Comparison of ENCODE assay signal across 8 cellular contexts in the genomic region with DNA sequence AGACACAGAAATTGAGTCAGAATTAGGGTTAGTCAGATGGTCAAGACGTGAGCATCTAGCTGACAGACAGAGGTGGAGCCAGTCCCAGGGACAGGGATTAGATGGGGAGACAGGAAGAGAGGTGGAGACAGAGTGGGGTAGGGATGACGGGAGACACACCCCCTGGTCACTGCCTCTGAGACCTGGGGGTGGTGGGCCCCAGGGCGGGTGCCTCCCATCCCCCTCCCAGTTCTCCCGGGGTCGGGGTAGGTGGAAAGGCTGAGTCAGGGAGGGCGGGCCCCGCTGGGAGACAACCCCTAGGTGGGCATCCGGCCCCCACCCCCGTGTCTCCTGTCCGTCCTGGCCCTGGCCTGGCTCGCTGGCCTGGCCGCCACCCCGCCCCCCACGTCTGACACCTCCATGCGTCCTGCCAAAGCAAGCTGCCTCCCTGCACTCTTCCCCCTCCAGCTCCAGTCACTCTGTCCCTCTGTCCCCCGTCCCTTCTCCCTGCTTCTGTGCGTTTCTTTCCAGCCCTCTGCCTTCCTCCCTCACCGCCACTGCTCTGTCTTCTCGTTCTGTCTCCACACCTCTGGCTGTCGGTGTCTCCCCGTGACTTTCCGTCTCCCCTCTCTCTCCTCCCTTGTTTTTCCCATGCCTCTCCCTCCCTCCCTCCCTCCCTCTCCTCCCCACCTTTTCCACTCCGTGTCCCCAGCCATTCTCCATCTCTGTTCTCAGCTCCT. TPM values are rescaled to one million over a fixed set of nuclear protein-coding genes. Genes with fewer than 3 reads are reported as not detected.
DNase-seq lines count a peak whose midpoint lies in the region; ATAC-seq and TF ChIP-seq lines count a peak whose summit lies in the region.

No MANE protein-coding gene starts in this region.

- no peak for TF ChIP-seq CTCF in cardiac muscle cell (IDR thresholded peaks at IDR 0.05; ENCODE audit: low read depth, low read length)

- H3K9me3 ChIP-seq in cardiac muscle cell (ENCODE audit: low read depth) = no peaks in the 10 kb centered on the region

- peaks cover 52% of the 10 kb centered on the region for H3K36me3 Mint-ChIP-seq in activated naive CD4-positive, alpha-beta T cell treated with anti-CD3 and anti-CD28 coated beads, Interleukin-2, amount 10 ng/mL, durations not matched to agents 7 days and 5 days
- H3K36me3 Mint-ChIP-seq in activated CD8-positive, alpha-beta T cell treated with anti-CD3 and anti-CD28 coated beads, Interleukin-2, amount 10 ng/mL, durations not matched to agents 7 days and 5 days (ENCODE audit: low read depth) = peaks cover 68% of the 10 kb centered on the region

- peak overlapping the region; percentile 84 for H3K27ac ChIP-seq in cardiac muscle cell

- no peaks in the 10 kb centered on the region for H3K9me3 Mint-ChIP-seq in activated naive CD4-positive, alpha-beta T cell treated with anti-CD3 and anti-CD28 coated beads, Interleukin-2, amount 10 ng/mL, durations not matched to agents 7 days and 5 days
- no peaks in the 10 kb centered on the region for H3K9me3 Mint-ChIP-seq in activated CD8-positive, alpha-beta T cell treated with anti-CD3 and anti-CD28 coated beads, Interleukin-2, amount 10 ng/mL, durations not matched to agents 7 days and 5 days (ENCODE audit: insufficient read depth)

- H3K27me3 ChIP-seq in cardiac muscle cell = no peaks in the 10 kb centered on the region

- peak overlapping the region; percentile 73 for H3K27ac Mint-ChIP-seq in activated naive CD4-positive, alpha-beta T cell treated with anti-CD3 and anti-CD28 coated beads, Interleukin-2, amount 10 ng/mL, durations not matched to agents 7 days and 5 days
- H3K27ac Mint-ChIP-seq in activated CD8-positive, alpha-beta T cell treated with anti-CD3 and anti-CD28 coated beads, Interleukin-2, amount 10 ng/mL, durations not matched to agents 7 days and 5 days = peak overlapping the region; percentile 83

- H3K4me1 ChIP-seq in cardiac muscle cell (ENCODE audit: low read depth) = peaks cover 39% of the 10 kb centered on the region

- ATAC-seq in activated CD8-positive, alpha-beta T cell treated with anti-CD3 and anti-CD28 coated beads, Interleukin-2, amount 10 ng/mL, durations not matched to agents 7 days and 5 days = no peak
- no peak for ATAC-seq in HG02840 (IDR thresholded peaks at IDR 0.05; ENCODE audit: low FRiP score, unreplicated experiment)
- ATAC-seq in GM19397 (IDR thresholded peaks at IDR 0.05; ENCODE audit: unreplicated experiment) = no peak

- H3K4me1 Mint-ChIP-seq in activated naive CD4-positive, alpha-beta T cell treated with anti-CD3 and anti-CD28 coated beads, Interleukin-2, amount 10 ng/mL, durations not matched to agents 7 days and 5 days = peaks cover 51% of the 10 kb centered on the region
- H3K4me1 Mint-ChIP-seq in activated CD8-positive, alpha-beta T cell treated with anti-CD3 and anti-CD28 coated beads, Interleukin-2, amount 10 ng/mL, durations not matched to agents 7 days and 5 days (ENCODE audit: low read depth) = peaks cover 64% of the 10 kb centered on the region

- no peaks in the 10 kb centered on the region for H3K27me3 Mint-ChIP-seq in activated naive CD4-positive, alpha-beta T cell treated with anti-CD3 and anti-CD28 coated beads, Interleukin-2, amount 10 ng/mL, durations not matched to agents 7 days and 5 days
- no peaks in the 10 kb centered on the region for H3K27me3 Mint-ChIP-seq in activated CD8-positive, alpha-beta T cell treated with anti-CD3 and anti-CD28 coated beads, Interleukin-2, amount 10 ng/mL, durations not matched to agents 7 days and 5 days (ENCODE audit: low read depth)

- no peak overlapping the region for H3K4me3 ChIP-seq in cardiac muscle cell

- CTCF ChIA-PET in activated naive CD4-positive, alpha-beta T cell treated with anti-CD3 and anti-CD28 coated beads, Interleukin-2, amount 10 ng/mL, durations not matched to agents 7 days and 5 days (lab: Charles Lee) = no interaction called here
- CTCF ChIA-PET in activated CD8-positive, alpha-beta T cell treated with anti-CD3 and anti-CD28 coated beads, Interleukin-2, amount 10 ng/mL, durations not matched to agents 7 days and 5 days (lab: Charles Lee) = no interaction called here

- POLR2A ChIA-PET in activated CD8-positive, alpha-beta T cell treated with anti-CD3 and anti-CD28 coated beads, Interleukin-2, amount 10 ng/mL, durations not matched to agents 7 days and 5 days (lab: Charles Lee) = interaction anchor here (1.2 kb wide), 1 partner anchor 39 kb away, joined by 3 read pairs; the partner anchor contains the start of gene B9D2

- DNase-seq in activated naive CD4-positive, alpha-beta T cell treated with anti-CD3 and anti-CD28 coated beads, Interleukin-2, amount 10 ng/mL, durations not matched to agents 7 days and 5 days = no peak
- no peak for DNase-seq in activated naive CD4-positive, alpha-beta T cell (lab: John Stamatoyannopoulos, UW)
- DNase-seq in activated CD8-positive, alpha-beta T cell treated with anti-CD3 and anti-CD28 coated beads, Interleukin-2, amount 10 ng/mL, durations not matched to agents 7 days and 5 days = no peak
- DNase-seq in cardiac muscle cell (ENCODE audit: low read depth in 1 of 2, low spot score in 1 of 2) (peak; percentile 65 to 85), pons (ENCODE audit: low spot score) (peak; percentile 17), NCI-H187 (lab: John Stamatoyannopoulos, UW) (no peak)

- H3K36me3 ChIP-seq in cardiac muscle cell = peaks cover 6% of the 10 kb centered on the region

- no peak overlapping the region for H3K4me3 Mint-ChIP-seq in activated naive CD4-positive, alpha-beta T cell treated with anti-CD3 and anti-CD28 coated beads, Interleukin-2, amount 10 ng/mL, durations not matched to agents 7 days and 5 days
- H3K4me3 Mint-ChIP-seq in activated CD8-positive, alpha-beta T cell treated with anti-CD3 and anti-CD28 coated beads, Interleukin-2, amount 10 ng/mL, durations not matched to agents 7 days and 5 days = no peak overlapping the region

RNA-seq across cellular contexts. Expression of gene CCDC97, which starts 15.1 kb away (rescaled TPM):
- 10 to 100 TPM; 33.5 to 36.1 TPM for total RNA-seq in activated CD8-positive, alpha-beta T cell treated with anti-CD3 and anti-CD28 coated beads, Interleukin-2, amount 10 ng/mL, durations not matched to agents 7 days and 5 days
- 24.6 and 25.2 TPM in 2 replicates for total RNA-seq in cardiac muscle cell
- polyA plus RNA-seq in cardiac muscle cell = 29.7 and 32.4 TPM in 2 replicates

RNA-seq across cellular contexts. Expression of gene TGFB1, which starts 28.6 kb away (rescaled TPM):
- 100 to 1,000 TPM; 210 to 231 TPM for total RNA-seq in activated CD8-positive, alpha-beta T cell treated with anti-CD3 and anti-CD28 coated beads, Interleukin-2, amount 10 ng/mL, durations not matched to agents 7 days and 5 days
- 19.4 and 32.6 TPM in 2 replicates for total RNA-seq in cardiac muscle cell
- polyA plus RNA-seq in cardiac muscle cell = 34.8 and 52.3 TPM in 2 replicates

RNA-seq across cellular contexts. Expression of gene B9D2, which starts 38.9 kb away (rescaled TPM):
- total RNA-seq in activated CD8-positive, alpha-beta T cell treated with anti-CD3 and anti-CD28 coated beads, Interleukin-2, amount 10 ng/mL, durations not matched to agents 7 days and 5 days = 10 to 100 TPM; 10.6 to 12.8 TPM
- 5.3 and 7.8 TPM in 2 replicates for total RNA-seq in cardiac muscle cell
- polyA plus RNA-seq in cardiac muscle cell = 10.8 and 10.9 TPM in 2 replicates

RNA-seq across cellular contexts. Expression of gene TMEM91, which starts 51.3 kb away (rescaled TPM):
- 1 to 10 TPM; 5.3 to 6.4 TPM for total RNA-seq in activated CD8-positive, alpha-beta T cell treated with anti-CD3 and anti-CD28 coated beads, Interleukin-2, amount 10 ng/mL, durations not matched to agents 7 days and 5 days
- total RNA-seq in cardiac muscle cell = 16.8 and 21.8 TPM in 2 replicates
- 14.5 and 18.1 TPM in 2 replicates for polyA plus RNA-seq in cardiac muscle cell

Comparison
In these comparisons a context has a peak if more than half of its experiments do, and no peak if none do; other contexts are left out.
1. DNase-seq: peak in cardiac muscle cell (2 of 2) and pons (single experiment); none in activated naive CD4-positive, alpha-beta T cell treated with anti-CD3 and anti-CD28 coated beads, Interleukin-2, amount 10 ng/mL, durations not matched to agents 7 days and 5 days (single experiment), activated naive CD4-positive, alpha-beta T cell (0 of 4), activated CD8-positive, alpha-beta T cell treated with anti-CD3 and anti-CD28 coated beads, Interleukin-2, amount 10 ng/mL, durations not matched to agents 7 days and 5 days (single experiment) and NCI-H187 (0 of 2).